Comparison of ENCODE assay signal across 8 cellular contexts in the genomic region with DNA sequence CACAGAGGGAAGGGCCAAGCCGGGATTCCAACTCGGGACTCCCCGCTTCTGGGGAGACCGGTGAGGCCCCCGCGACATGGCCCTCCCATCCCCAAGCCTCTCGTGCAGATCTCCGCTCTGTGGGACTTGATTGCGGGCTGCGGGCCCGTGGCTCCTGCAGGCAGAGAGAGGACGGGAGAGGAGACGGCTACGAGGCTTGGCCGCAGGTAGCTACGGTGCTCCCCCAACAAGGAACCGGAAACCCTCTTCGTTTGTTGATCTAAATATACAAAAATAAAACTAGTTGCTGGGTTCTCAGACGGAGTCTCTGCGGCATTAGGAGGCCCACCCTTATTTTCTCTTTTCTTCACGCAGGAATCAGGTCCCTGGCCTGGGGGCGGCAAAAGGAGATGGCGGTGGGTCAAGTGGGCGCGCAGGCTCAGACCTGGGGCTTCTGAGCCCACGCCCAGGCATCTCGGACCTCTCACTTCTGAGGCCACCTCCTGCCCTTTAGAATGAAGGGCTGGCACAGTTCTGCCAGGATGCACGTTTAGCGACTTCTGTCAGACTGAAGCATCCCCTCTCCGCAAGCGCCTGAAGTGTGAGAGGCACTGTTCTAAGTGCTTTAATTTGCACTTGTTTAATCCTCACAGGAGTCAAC. TPM values are rescaled to one million over a fixed set of nuclear protein-coding genes. Genes with fewer than 3 reads are reported as not detected.
DNase-seq lines count a peak whose midpoint lies in the region; ATAC-seq and TF ChIP-seq lines count a peak whose summit lies in the region.

No MANE protein-coding gene starts in this region.

- H3K27ac ChIP-seq in SU-DHL-6 (ENCODE audit: low read depth, low read length) = peak overlapping the region; percentile 91
- peak overlapping the region; percentile 92 to 98 for H3K27ac ChIP-seq in testis

- ATAC-seq in HG02970 (IDR thresholded peaks at IDR 0.05; ENCODE audit: low FRiP score, unreplicated experiment) (peak; percentile 31), memory B cell (ENCODE audit: low read depth) (peak; percentile 37)
- peak; percentile 53 for ATAC-seq in central memory CD8-positive, alpha-beta T cell (replicated peaks; ENCODE audit: extremely low read depth, poor library complexity, severe bottlenecking)

- peaks cover 24% of the 10 kb centered on the region for H3K36me3 Mint-ChIP-seq in central memory CD8-positive, alpha-beta T cell (ENCODE audit: insufficient read depth)
- H3K36me3 Mint-ChIP-seq in memory B cell = peaks cover 10% of the 10 kb centered on the region

- H3K9me3 Mint-ChIP-seq in central memory CD8-positive, alpha-beta T cell = no peaks in the 10 kb centered on the region
- H3K9me3 Mint-ChIP-seq in memory B cell = no peaks in the 10 kb centered on the region

- peak overlapping the region; percentile 76 for H3K4me3 ChIP-seq in SU-DHL-6 (ENCODE audit: insufficient read depth, low read length, poor library complexity, severe bottlenecking)
- H3K4me3 ChIP-seq in testis = peak overlapping the region; percentile 70 to 85

- H3K27me3 ChIP-seq in SU-DHL-6 (ENCODE audit: low read length) = no peaks in the 10 kb centered on the region
- H3K27me3 ChIP-seq in testis = no peaks in the 10 kb centered on the region

- H3K27me3 Mint-ChIP-seq in central memory CD8-positive, alpha-beta T cell = no peaks in the 10 kb centered on the region
- H3K27me3 Mint-ChIP-seq in memory B cell = no peaks in the 10 kb centered on the region

- peaks cover 31% of the 10 kb centered on the region for H3K4me1 ChIP-seq in testis

- TF ChIP-seq CTCF in SU-DHL-6 (IDR thresholded peaks at IDR 0.05; ENCODE audit: insufficient read depth, low read length, poor library complexity, severe bottlenecking) (no peak), testis (IDR thresholded peaks at IDR 0.05) (no peak)

- peak overlapping the region; percentile 80 for H3K9ac ChIP-seq in SU-DHL-6 (ENCODE audit: low read length)

- H3F3A ChIP-seq in SU-DHL-6 (ENCODE audit: insufficient read depth) = peaks cover 35% of the 10 kb centered on the region

- intact Hi-C loops in testis (cut with DNase I; ENCODE audit: low total_unique reads) = no loop called here

- H4K20me1 ChIP-seq in SU-DHL-6 (ENCODE audit: low read depth, low read length) = no peaks in the 10 kb centered on the region

- peak overlapping the region; percentile 69 for H2AFZ ChIP-seq in SU-DHL-6 (ENCODE audit: low read depth, low read length, severe bottlenecking)

- WGBS in testis, 2 donors = 6 to 10% methylated on average over 17 to 31 of the region's 31 CpGs

- H3K27ac Mint-ChIP-seq in central memory CD8-positive, alpha-beta T cell (ENCODE audit: low read depth) = peak overlapping the region; percentile 96
- H3K27ac Mint-ChIP-seq in memory B cell = peak overlapping the region; percentile 98

- H3K79me2 ChIP-seq in SU-DHL-6 (ENCODE audit: insufficient read depth, low read length) = peaks cover 29% of the 10 kb centered on the region

- no peaks in the 10 kb centered on the region for H3K9me2 ChIP-seq in SU-DHL-6 (replicated peaks; ENCODE audit: insufficient read depth, low read length)

- H3K4me2 ChIP-seq in SU-DHL-6 (ENCODE audit: low read depth, low read length, poor library complexity, severe bottlenecking) = peak overlapping the region; percentile 94

- H3K36me3 ChIP-seq in SU-DHL-6 (ENCODE audit: low read length) = no peaks in the 10 kb centered on the region
- no peaks in the 10 kb centered on the region for H3K36me3 ChIP-seq in testis (ENCODE audit: low read depth, missing control alignments)

- peak overlapping the region; percentile 91 for H3K4me3 Mint-ChIP-seq in central memory CD8-positive, alpha-beta T cell
- peak overlapping the region; percentile 97 for H3K4me3 Mint-ChIP-seq in memory B cell

- H3K9me3 ChIP-seq in SU-DHL-6 (ENCODE audit: insufficient read depth, low read length) (no peaks in the 10 kb centered on the region), testis (no peaks in the 10 kb centered on the region)

- DNase-seq in NCI-H1417 (lab: John Stamatoyannopoulos, UW) = peak in 2 of 3 experiments; percentile 64 to 73
- DNase-seq in NCI-H1417 treated with DMSO at 0.1 percent for 48 hours (lab: John Stamatoyannopoulos, UW) = no peak
- peak; percentile 33 to 62 for DNase-seq in central memory CD8-positive, alpha-beta T cell (ENCODE audit: low spot score in 2 of 2)
- peak in 1 of 2 donors; percentile 67 for DNase-seq in memory B cell (ENCODE audit: low spot score in 2 of 2)
- DNase-seq in testis = no peak
- no peak for DNase-seq in erythroblast (lab: John Stamatoyannopoulos, UW)

- peaks cover 43% of the 10 kb centered on the region for H3K4me1 Mint-ChIP-seq in central memory CD8-positive, alpha-beta T cell
- H3K4me1 Mint-ChIP-seq in memory B cell = peaks cover 38% of the 10 kb centered on the region

- no peak for TF ChIP-seq POLR2A in testis (IDR thresholded peaks at IDR 0.05)
- TF ChIP-seq POLR2A in erythroblast (IDR thresholded peaks at IDR 0.05; ENCODE audit: low read length) = no peak

RNA-seq across cellular contexts. Expression of gene GNB5, which starts 10.9 kb away (rescaled TPM):
- total RNA-seq in testis = 10 to 100 TPM; 65.4 to 82.3 TPM
- polyA plus RNA-seq in testis (ENCODE audit: insufficient read depth, low read depth, low replicate concordance) = 37.1 TPM

Comparison
In these comparisons a context has a peak if more than half of its experiments do, and no peak if none do; other contexts are left out.
1. DNase-seq: peak in NCI-H1417 (2 of 3) and central memory CD8-positive, alpha-beta T cell (2 of 2); none in NCI-H1417 treated with DMSO at 0.1 percent for 48 hours (single experiment), testis (single experiment) and erythroblast (0 of 2).
2. Peak in every context shown above with its lines, with median percentiles within 50 percentile points of each other: ATAC-seq.